In the genomic region with DNA sequence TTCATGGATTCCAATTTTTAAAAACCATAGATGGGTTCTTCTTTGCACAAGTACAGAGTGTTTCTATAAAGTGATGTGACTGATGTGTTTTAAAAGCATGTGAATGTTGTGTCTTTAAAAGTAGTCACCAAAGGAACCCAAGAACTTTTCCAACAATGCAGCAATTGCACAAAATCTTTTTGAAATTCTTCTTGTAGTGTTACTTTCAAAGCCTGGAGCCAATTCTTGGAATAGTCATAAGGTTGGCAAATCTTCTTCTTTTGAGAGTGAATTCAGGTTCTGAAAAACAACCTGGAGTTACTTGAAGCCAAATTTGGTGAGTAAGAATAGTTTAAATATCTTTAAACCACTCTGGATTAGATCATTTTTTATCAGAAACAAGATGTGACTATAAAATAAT, we compare ENCODE assay signal across 23 cellular contexts. TPM values are rescaled to one million over a fixed set of nuclear protein-coding genes. Genes with fewer than 3 reads are reported as not detected.
A peak's percentile ranks its signal among the peaks of the same experiment; 100 is the strongest.
DNase-seq lines count a peak whose midpoint lies in the region; ATAC-seq and TF ChIP-seq lines count a peak whose summit lies in the region.
"Had no signal": no experiment of that assay in that cellular context is flagged by ENCODE, and none has a peak within 500 bp of the region (broad histone marks: within the 10 kb centered on the region; RNA-seq: fewer than 3 reads in every experiment).

No MANE protein-coding gene starts in this region.

- TF ChIP-seq POLR2A in uterus (IDR thresholded peaks at IDR 0.05) (no peak), transverse colon (IDR thresholded peaks at IDR 0.05) (no peak)

- H3K4me3 ChIP-seq in uterus (no peak overlapping the region), transverse colon (no peak overlapping the region)
- H3K4me3 ChIP-seq: GM23338, heart left ventricle had no signal

- peak; percentile 70 for DNase-seq in M059J (ENCODE audit: low read depth)
- no peak for DNase-seq in chondrocyte (ENCODE audit: low spot score)
- DNase-seq in uterus: no peak
- DNase-seq in transverse colon: no peak
- DNase-seq in hepatic stellate cell (ENCODE audit: low spot score): no peak
- DNase-seq: activated CD4-positive, CD25-positive, alpha-beta regulatory T cell treated with anti-CD3 and anti-CD28 coated beads, Interleukin-2, amount 50 U/mL, for 72 hours; activated CD8-positive, alpha-beta memory T cell treated with anti-CD3 and anti-CD28 coated beads, Interleukin-2, amount 10 ng/mL, durations not matched to agents 7 days and 5 days; activated gamma-delta T cell; DMS53; heart left ventricle; Kasumi-1; kidney glomerular epithelial cell; NCI-H146; NCI-H446; posterior cingulate gyrus; SIG-M5; stimulated activated CD4-positive, alpha-beta T cell treated with anti-CD3 and anti-CD28 coated beads, Interleukin-12 subunit alpha, Interleukin-12 subunit beta, amount 100 ng/mL, for 4 hours; stimulated activated naive CD8-positive, alpha-beta T cell treated with anti-CD3 and anti-CD28 coated beads, Interleukin-15, Interleukin-2, amounts not matched to agents 100 U/mL and 50 U/mL, for 24 hours had no signal

- peaks cover 50% of the 10 kb centered on the region for H3K36me3 Mint-ChIP-seq in chondrocyte (ENCODE audit: low read depth)
- H3K36me3 Mint-ChIP-seq: CD14-positive monocyte had no signal

- in situ Hi-C loops in transverse colon (cut with MboI; ENCODE audit: low pct_ligation_motif_present in 1 of 4, low pct_unique_long_range_greater_than_20kb in 1 of 4, low sequenced_read_pairs in 3 of 4): no loop called here

- H3K9me3 Mint-ChIP-seq in chondrocyte (ENCODE audit: low read depth): no peaks in the 10 kb centered on the region
- H3K9me3 Mint-ChIP-seq: CD14-positive monocyte; GM23338; T-helper 2 cell treated with Interferon-gamma antibody and Interleukin-4, amounts not matched to agents 5 μg/mL and 100 μg/mL, for 36 hours had no signal

- TF ChIP-seq CTCF in chondrocyte (IDR thresholded peaks at IDR 0.05): no peak
- no peak for TF ChIP-seq CTCF in uterus (IDR thresholded peaks at IDR 0.05)
- TF ChIP-seq CTCF in transverse colon (IDR thresholded peaks at IDR 0.05): no peak

- peaks cover 5 to 6% of the 10 kb centered on the region in 2 donors for H3K4me1 ChIP-seq in uterus
- H3K4me1 ChIP-seq in transverse colon: peaks cover 9 to 24% (median 14%) of the 10 kb centered on the region in 4 donors

- H3K36me3 ChIP-seq in uterus (no peaks in the 10 kb centered on the region), transverse colon (no peaks in the 10 kb centered on the region)

- H3K9me3 ChIP-seq in uterus (no peaks in the 10 kb centered on the region), transverse colon (no peaks in the 10 kb centered on the region)
- H3K9me3 ChIP-seq: heart left ventricle had no signal

- no peaks in the 10 kb centered on the region for H3K27me3 Mint-ChIP-seq in chondrocyte (ENCODE audit: low read depth)
- H3K27me3 Mint-ChIP-seq: activated CD8-positive, alpha-beta memory T cell treated with anti-CD3 and anti-CD28 coated beads, Interleukin-2, amount 10 ng/mL, durations not matched to agents 7 days and 5 days had no signal

- H3K27ac Mint-ChIP-seq in chondrocyte (ENCODE audit: unreplicated experiment): peak overlapping the region; percentile 19
- H3K27ac Mint-ChIP-seq: activated CD8-positive, alpha-beta memory T cell treated with anti-CD3 and anti-CD28 coated beads, Interleukin-2, amount 10 ng/mL, durations not matched to agents 7 days and 5 days; CD14-positive monocyte; GM23338; T-helper 2 cell treated with Interferon-gamma antibody and Interleukin-4, amounts not matched to agents 5 μg/mL and 100 μg/mL, for 36 hours had no signal

- ATAC-seq in HG03460 (IDR thresholded peaks at IDR 0.05; ENCODE audit: unreplicated experiment): no peak
- ATAC-seq: activated CD8-positive, alpha-beta memory T cell treated with anti-CD3 and anti-CD28 coated beads, Interleukin-2, amount 10 ng/mL, durations not matched to agents 7 days and 5 days; GM23338; heart left ventricle; stimulated activated naive CD8-positive, alpha-beta T cell treated with anti-CD3 and anti-CD28 coated beads, Interleukin-15, Interleukin-2, amounts not matched to agents 100 U/mL and 50 U/mL, for 24 hours had no signal

- H3K4me1 Mint-ChIP-seq in chondrocyte (ENCODE audit: low read depth): peaks cover 72% of the 10 kb centered on the region
- H3K4me1 Mint-ChIP-seq: CD14-positive monocyte had no signal

- intact Hi-C loops in uterus (cut with DNase I; ENCODE audit: low total_unique reads) (no loop called here), transverse colon (cut with DNase I; ENCODE audit: low total_unique reads) (no loop called here)

- TF ChIP-seq EP300 in transverse colon (IDR thresholded peaks at IDR 0.05; ENCODE audit: low read depth): no peak

- H3K4me3 Mint-ChIP-seq in chondrocyte (ENCODE audit: unreplicated experiment): no peak overlapping the region
- H3K4me3 Mint-ChIP-seq: activated CD8-positive, alpha-beta memory T cell treated with anti-CD3 and anti-CD28 coated beads, Interleukin-2, amount 10 ng/mL, durations not matched to agents 7 days and 5 days; CD14-positive monocyte; GM23338; T-helper 2 cell treated with Interferon-gamma antibody and Interleukin-4, amounts not matched to agents 5 μg/mL and 100 μg/mL, for 36 hours had no signal

- H3K27me3 ChIP-seq in layer of hippocampus (ENCODE audit: control insufficient read depth, insufficient read depth, low read length): no peaks in the 10 kb centered on the region
- no peaks in the 10 kb centered on the region for H3K27me3 ChIP-seq in uterus
- no peaks in the 10 kb centered on the region for H3K27me3 ChIP-seq in transverse colon
- H3K27me3 ChIP-seq: heart left ventricle had no signal

- H3K27ac ChIP-seq in layer of hippocampus (ENCODE audit: low read depth, low read length) (peak overlapping the region; percentile 76), uterus (peak overlapping the region; percentile 58 to 65), transverse colon (peak overlapping the region in 1 of 4 donors; percentile 3)

RNA-seq across cellular contexts. Expression of gene GRAMD2B, which starts 10.5 kb away (rescaled TPM):
- 26.7 and 27.9 TPM in 2 replicates for total RNA-seq in M059J (2014; rRNA removed; shearing (Covaris generic))
- total RNA-seq in chondrocyte (56.5 to 72.4 TPM (median 61.5 TPM) in 3 replicates), uterus (10 to 100 TPM; 34.0 to 91.5 (median 58.8) TPM), transverse colon (100 to 1,000 TPM in 3 of 4 donors, 10 to 100 TPM in 1; 93.9 to 191 (median 161) TPM)
